ENCODE assay signal across 1 cellular context in the genomic region with DNA sequence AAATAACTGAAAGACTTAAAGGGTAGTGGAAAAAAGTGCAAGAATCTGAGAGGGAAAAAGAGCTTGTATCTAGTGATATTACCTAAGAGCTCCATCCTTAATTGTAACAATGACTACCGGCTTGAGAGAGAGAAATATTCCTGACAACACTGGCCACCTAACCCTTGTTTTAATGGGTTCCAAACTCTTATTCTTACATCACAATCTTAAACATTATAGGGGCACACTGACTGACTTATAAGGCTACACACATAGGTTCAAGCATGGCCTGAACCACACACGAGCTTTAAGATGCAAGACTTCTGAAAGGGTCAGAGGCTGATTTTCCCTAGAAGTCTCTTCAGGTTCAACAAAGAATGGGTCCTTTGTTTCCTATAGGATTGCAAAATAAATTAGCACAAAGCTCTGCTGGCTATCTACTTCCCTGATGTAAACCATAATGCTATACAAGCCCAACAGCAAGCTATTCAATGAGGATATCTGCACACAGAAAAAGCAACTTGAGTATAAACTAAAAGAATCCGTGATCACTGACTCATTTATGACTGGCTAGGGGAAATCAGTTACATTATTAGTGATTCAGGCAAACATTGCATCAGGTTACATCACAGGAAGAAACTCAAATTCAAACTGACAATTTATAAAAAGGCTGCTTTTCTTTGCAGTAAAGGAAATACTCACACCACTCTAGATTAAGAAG.
TF ChIP-seq lines count a peak whose summit lies in the region.

No MANE protein-coding gene starts in this region.

TF ChIP-seq in endothelial cell of umbilical vein, 7 proteins besides CTCF, POLR2A, EP300 and RAD21 (continued from another document):
- no peak for TF ChIP-seq MYC (IDR thresholded peaks at IDR 0.05; ENCODE audit: low read depth, low read length)
